Comparison of ENCODE assay signal across 8 cellular contexts in genomic region chr6:47414517-47415167, GRCh38.
DNase-seq lines count a peak whose midpoint lies in the region; ATAC-seq and TF ChIP-seq lines count a peak whose summit lies in the region.

No MANE protein-coding gene starts in this region.

- no peaks in the 10 kb centered on the region for H3K27me3 ChIP-seq in foreskin keratinocyte

- peak overlapping the region; percentile 44 for H3K27ac ChIP-seq in foreskin keratinocyte

- H3K4me3 ChIP-seq in WI38 (ENCODE audit: low read depth, low read length), result peak overlapping the region; percentile 57

- ATAC-seq in GM21360 (IDR thresholded peaks at IDR 0.05; ENCODE audit: unreplicated experiment) (peak; percentile 59), HG03558 (IDR thresholded peaks at IDR 0.05; ENCODE audit: extremely low read depth, unreplicated experiment) (peak; percentile 60), foreskin keratinocyte (peak; percentile 55)

- TF ChIP-seq CTCF in WI38 (IDR thresholded peaks at IDR 0.05; ENCODE audit: low read depth, low read length) (no peak), foreskin keratinocyte (conservative IDR thresholded peaks at IDR 0.05) (no peak)

- peaks cover 6% of the 10 kb centered on the region for H3K4me1 ChIP-seq in foreskin keratinocyte

- peak; percentile 62 for DNase-seq in Daoy (ENCODE audit: low read depth)
- peak; percentile 27 to 63 for DNase-seq in foreskin keratinocyte
- peak; percentile 81 for DNase-seq in renal cortical epithelial cell (ENCODE audit: low read depth)
- no peak for DNase-seq in NCI-H2171 (lab: John Stamatoyannopoulos, UW)
- no peak for DNase-seq in NCI-H1694 treated with DMSO at 0.1 percent for 48 hours (lab: John Stamatoyannopoulos, UW)

Comparison
In these comparisons a context has a peak if more than half of its experiments do, and no peak if none do; other contexts are left out.
1. DNase-seq: peak in Daoy (single experiment), foreskin keratinocyte (2 of 2) and renal cortical epithelial cell (single experiment); none in NCI-H2171 (single experiment) and NCI-H1694 treated with DMSO at 0.1 percent for 48 hours (single experiment).
2. Peak in every context shown above with its lines, with median percentiles within 50 percentile points of each other: ATAC-seq.